Comparison of ENCODE assay signal across 26 cellular contexts in the genomic region with DNA sequence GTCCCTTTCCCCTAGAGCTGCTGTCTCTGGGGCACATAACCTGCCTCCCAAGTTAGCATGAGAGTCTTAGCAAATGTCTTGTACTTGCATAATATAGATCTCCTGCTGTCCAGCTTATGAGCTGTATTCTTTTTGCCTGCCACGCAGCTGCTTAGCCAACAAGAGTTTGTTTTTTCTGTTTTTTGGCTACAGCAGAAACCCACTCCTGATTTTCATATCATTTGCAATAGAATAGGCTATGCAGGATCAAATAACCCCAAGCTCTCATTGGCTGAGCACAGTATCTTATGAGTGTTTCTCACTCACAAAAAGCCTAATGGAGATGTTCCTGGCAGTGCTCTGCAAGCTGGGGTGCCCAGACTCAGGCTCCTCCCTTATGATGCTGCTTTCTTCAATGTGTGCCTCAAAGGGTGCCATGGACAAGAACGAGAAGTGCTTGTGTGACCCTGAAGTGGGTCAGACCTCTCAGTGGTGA. TPM values are rescaled to one million over a fixed set of nuclear protein-coding genes. Genes with fewer than 3 reads are reported as not detected.
DNase-seq lines count a peak whose midpoint lies in the region; ATAC-seq, FAIRE-seq and TF ChIP-seq lines count a peak whose summit lies in the region.
"Had no signal": no experiment of that assay in that cellular context is flagged by ENCODE, and none has a peak within 500 bp of the region (broad histone marks: within the 10 kb centered on the region; RNA-seq: fewer than 3 reads in every experiment).

No MANE protein-coding gene starts in this region.

- ATAC-seq in HepG2, result no peak
- ATAC-seq in right lobe of liver, result no peak
- ATAC-seq: effector memory CD8-positive, alpha-beta T cell; esophagus mucosa; T-helper 17 cell had no signal

- POLR2A ChIA-PET in HepG2 (lab: Yijun Ruan, JAX), result interaction anchor here (1.9 to 2.9 kb wide), 4 partner anchors 7 to 29 kb away, joined by 8 to 42 read pairs (median 19); a partner anchor contains a TSS

- H3K27ac Mint-ChIP-seq in brain, result peak overlapping the region; percentile 35 to 93 (median 85)
- H3K27ac Mint-ChIP-seq: activated CD4-positive, alpha-beta T cell treated with anti-CD3 and anti-CD28 coated beads, Interleukin-2, amount 10 ng/mL, durations not matched to agents 7 days and 5 days; activated naive CD8-positive, alpha-beta T cell treated with anti-CD3 and anti-CD28 coated beads, Interleukin-2, amount 10 ng/mL, durations not matched to agents 7 days and 5 days; activated T-helper 2 cell treated with anti-CD3 and anti-CD28 coated beads, Interferon-gamma antibody, Interleukin-2, Interleukin-4, amounts not matched to agents 10 μg/mL and 5 μg/mL and 100 μg/mL, durations not matched to agents 14 hours and 24 hours and 36 hours; effector memory CD8-positive, alpha-beta T cell; T-helper 17 cell had no signal

- H3K4me3 Mint-ChIP-seq in brain, result peak overlapping the region in 1 of 5 experiments; percentile 23
- H3K4me3 Mint-ChIP-seq: activated CD4-positive, alpha-beta T cell treated with anti-CD3 and anti-CD28 coated beads, Interleukin-2, amount 10 ng/mL, durations not matched to agents 7 days and 5 days; activated naive CD8-positive, alpha-beta T cell treated with anti-CD3 and anti-CD28 coated beads, Interleukin-2, amount 10 ng/mL, durations not matched to agents 7 days and 5 days; effector memory CD8-positive, alpha-beta T cell; T-helper 17 cell had no signal

- no peaks in the 10 kb centered on the region for H3K36me3 Mint-ChIP-seq in brain
- H3K36me3 Mint-ChIP-seq: activated naive CD8-positive, alpha-beta T cell treated with anti-CD3 and anti-CD28 coated beads, Interleukin-2, amount 10 ng/mL, durations not matched to agents 7 days and 5 days had no signal

- no peak for TF ChIP-seq POLR2A in HepG2 (IDR thresholded peaks at IDR 0.05; ENCODE audit: insufficient read depth in 1 of 2, low read depth in 2 of 2, low read length in 2 of 2)
- TF ChIP-seq POLR2A in right lobe of liver (IDR thresholded peaks at IDR 0.05), result no peak

- no peaks in the 10 kb centered on the region for H3K9me3 Mint-ChIP-seq in brain
- H3K9me3 Mint-ChIP-seq: activated CD4-positive, alpha-beta T cell treated with anti-CD3 and anti-CD28 coated beads, Interleukin-2, amount 10 ng/mL, durations not matched to agents 7 days and 5 days; activated naive CD8-positive, alpha-beta T cell treated with anti-CD3 and anti-CD28 coated beads, Interleukin-2, amount 10 ng/mL, durations not matched to agents 7 days and 5 days; activated T-helper 2 cell treated with anti-CD3 and anti-CD28 coated beads, Interferon-gamma antibody, Interleukin-2, Interleukin-4, amounts not matched to agents 10 μg/mL and 5 μg/mL and 100 μg/mL, durations not matched to agents 14 hours and 24 hours and 36 hours; effector memory CD8-positive, alpha-beta T cell had no signal

- dilution Hi-C loops in mammary epithelial cell (cut with HindIII; ENCODE audit: low sequenced_read_pairs), result no loop called here

- in situ Hi-C loops in HepG2 (cut with HindIII; ENCODE audit: extremely low pct_ligation_motif_present, low pct_unique_long_range_greater_than_20kb), result no loop called here
- in situ Hi-C loops in mammary epithelial cell (cut with MboI; ENCODE audit: low sequenced_read_pairs in 2 of 2), result no loop called here

- TF ChIP-seq EP300 in HepG2 (IDR thresholded peaks at IDR 0.05; ENCODE audit: low read depth in 2 of 2, low read length in 2 of 2) (no peak), HepG2 (CRISPR knock-in tag; IDR thresholded peaks at IDR 0.05; ENCODE audit: borderline replicate concordance) (no peak)

- H3K9ac ChIP-seq in HepG2 (ENCODE audit: insufficient read depth, low read depth, low read length) (no peak overlapping the region), iPS-20b (ENCODE audit: low read depth, low read length) (0 out of 2 replicates have a peak overlapping the region, but pooled peaks have one; percentile 24), mammary epithelial cell (ENCODE audit: insufficient read depth, low read length) (no peak overlapping the region)

- no peak for FAIRE-seq in HepG2 (lab: Jason Lieb, UNC)
- FAIRE-seq: colon, GM12891, urothelium cell line had no signal

- no peaks in the 10 kb centered on the region for H3K27me3 ChIP-seq in HepG2 (ENCODE audit: control insufficient read depth in 1 of 2, insufficient read depth in 2 of 2, low read length in 2 of 2)
- no peaks in the 10 kb centered on the region for H3K27me3 ChIP-seq in right lobe of liver
- H3K27me3 ChIP-seq in iPS-20b (ENCODE audit: insufficient read depth, low read length), result no peaks in the 10 kb centered on the region
- H3K27me3 ChIP-seq in WERI-Rb-1 (ENCODE audit: insufficient read depth, low read depth, severe bottlenecking), result no peaks in the 10 kb centered on the region
- H3K27me3 ChIP-seq in mammary epithelial cell (ENCODE audit: insufficient read depth, low read length), result no peaks in the 10 kb centered on the region

- CTCF ChIA-PET in HepG2 (lab: Yijun Ruan, JAX; ENCODE audit: low intra/inter-chr PET ratio, low total read pairs), result no interaction called here
- CTCF ChIA-PET in mammary epithelial cell (lab: Charles Lee; ENCODE audit: low non-redundant PET), result no interaction called here

- H3K27me3 Mint-ChIP-seq in brain, result no peaks in the 10 kb centered on the region

- no peak overlapping the region for H2AFZ ChIP-seq in HepG2 (ENCODE audit: low read length)
- no peak overlapping the region for H2AFZ ChIP-seq in mammary epithelial cell (ENCODE audit: low read depth, low read length)

- H3K36me3 ChIP-seq in HepG2 (replicated peaks in 1 of 2; ENCODE audit: control insufficient read depth in 1 of 2, insufficient read depth in 2 of 2, low read length in 2 of 2), result no peaks in the 10 kb centered on the region
- H3K36me3 ChIP-seq in right lobe of liver, result no peaks in the 10 kb centered on the region
- H3K36me3 ChIP-seq in iPS-20b (ENCODE audit: insufficient read depth, low read depth, low read length), result no peaks in the 10 kb centered on the region
- no peaks in the 10 kb centered on the region for H3K36me3 ChIP-seq in WERI-Rb-1
- no peaks in the 10 kb centered on the region for H3K36me3 ChIP-seq in mammary epithelial cell (ENCODE audit: insufficient read depth, low read length)
- H3K36me3 ChIP-seq: HAP-1, neutrophil had no signal

- H3K27ac ChIP-seq in HepG2 (ENCODE audit: extremely low read length, insufficient read depth, low read length), result peak overlapping the region; percentile 94
- peak overlapping the region in 1 of 3 donors; percentile 89 for H3K27ac ChIP-seq in right lobe of liver
- H3K27ac ChIP-seq in iPS-20b (ENCODE audit: low read length), result peak overlapping the region; percentile 31
- H3K27ac ChIP-seq in WERI-Rb-1, result no peak overlapping the region
- H3K27ac ChIP-seq in mammary epithelial cell (ENCODE audit: insufficient read depth, low read depth, low read length), result no peak overlapping the region
- H3K27ac ChIP-seq: C4-2B, neutrophil, SK-N-MC had no signal

- H3K4me1 Mint-ChIP-seq in brain, result peaks cover 32% of the 10 kb centered on the region
- H3K4me1 Mint-ChIP-seq: activated CD4-positive, alpha-beta T cell treated with anti-CD3 and anti-CD28 coated beads, Interleukin-2, amount 10 ng/mL, durations not matched to agents 7 days and 5 days; activated naive CD8-positive, alpha-beta T cell treated with anti-CD3 and anti-CD28 coated beads, Interleukin-2, amount 10 ng/mL, durations not matched to agents 7 days and 5 days had no signal

- 95% methylated on average over 2 of the region's 2 CpGs for WGBS in HepG2 (ENCODE audit: low lambda C conversion rate)
- 53% methylated on average over 1 of the region's 2 CpGs for WGBS in right lobe of liver (ENCODE audit: insufficient coverage, low coverage, low lambda C conversion rate, missing lambda C conversion rate)
- 100% methylated on average over 1 of the region's 2 CpGs for WGBS in mammary epithelial cell (ENCODE audit: low coverage, missing lambda C conversion rate)

- TF ChIP-seq RAD21 in HepG2 (CRISPR knock-in tag; IDR thresholded peaks at IDR 0.05), result no peak

- no peaks in the 10 kb centered on the region for H3K79me2 ChIP-seq in HepG2 (ENCODE audit: insufficient read depth, low read length)
- H3K79me2 ChIP-seq in mammary epithelial cell (ENCODE audit: insufficient read depth, low read length), result no peaks in the 10 kb centered on the region

- H3K4me2 ChIP-seq in HepG2 (ENCODE audit: low read depth, low read length) (no peak overlapping the region), mammary epithelial cell (ENCODE audit: insufficient read depth, low read depth, low read length) (no peak overlapping the region)

- BruUV-seq in HepG2 (replicated peaks; lab: Mats Ljungman, UMichigan) (no TSS peak), mammary epithelial cell (replicated peaks; lab: Mats Ljungman, UMichigan) (no TSS peak)

- H4K20me1 ChIP-seq in HepG2 (ENCODE audit: insufficient read depth, low read length) (no peaks in the 10 kb centered on the region), mammary epithelial cell (ENCODE audit: insufficient read depth, low read length) (no peaks in the 10 kb centered on the region)

- H3K9me3 ChIP-seq in HepG2 (ENCODE audit: low read length) (no peaks in the 10 kb centered on the region), right lobe of liver (no peaks in the 10 kb centered on the region), iPS-20b (ENCODE audit: insufficient read depth, low read depth, low read length) (no peaks in the 10 kb centered on the region), WERI-Rb-1 (ENCODE audit: severe bottlenecking) (no peaks in the 10 kb centered on the region), mammary epithelial cell (replicated peaks; ENCODE audit: insufficient read depth, low read length) (no peaks in the 10 kb centered on the region)
- H3K9me3 ChIP-seq: HAP-1, neutrophil had no signal

- H3K4me1 ChIP-seq in HepG2 (ENCODE audit: insufficient read depth, low read length) (peaks cover 41% of the 10 kb centered on the region), right lobe of liver (peaks cover 0 to 62% (median 24%) of the 10 kb centered on the region in 4 donors), iPS-20b (ENCODE audit: insufficient read depth, low read length) (peaks cover 21% of the 10 kb centered on the region), mammary epithelial cell (ENCODE audit: insufficient read depth, low read length) (no peaks in the 10 kb centered on the region)

- intact Hi-C loops in HepG2 (cut with micrococcal nuclease; ENCODE audit: unreplicated experiment), result no loop called here
- intact Hi-C loops in right lobe of liver (cut with DNase I), result no loop called here
- intact Hi-C loops in mammary epithelial cell (cut with micrococcal nuclease), result loop anchor here (2.0 kb wide), 1 partner anchor 23 kb away; no protein-coding TSS in a partner anchor

- no peak overlapping the region for H3K4me3 ChIP-seq in HepG2 (replicated peaks in 1 of 3; ENCODE audit: insufficient read depth in 1 of 3, low read depth in 2 of 3, low read length in 3 of 3)
- no peak overlapping the region for H3K4me3 ChIP-seq in right lobe of liver
- 0 out of 2 replicates have a peak overlapping the region, but pooled peaks have one; percentile 12 for H3K4me3 ChIP-seq in iPS-20b (ENCODE audit: low read length)
- H3K4me3 ChIP-seq in WERI-Rb-1 (ENCODE audit: low read depth, low read length), result no peak overlapping the region
- no peak overlapping the region for H3K4me3 ChIP-seq in mammary epithelial cell (replicated peaks in 1 of 3; ENCODE audit: insufficient read depth in 1 of 3, low read depth in 2 of 3, low read length in 3 of 3)
- H3K4me3 ChIP-seq: HAP-1, SK-N-MC had no signal

- TF ChIP-seq CTCF in HepG2 (CRISPR knock-in tag; IDR thresholded peaks at IDR 0.05) (no peak), right lobe of liver (IDR thresholded peaks at IDR 0.05) (no peak), brain (conservative IDR thresholded peaks at IDR 0.05) (no peak), WERI-Rb-1 (IDR thresholded peaks at IDR 0.05; ENCODE audit: low read depth, low read length) (no peak), mammary epithelial cell (conservative IDR thresholded peaks at IDR 0.05 in 1 of 2, IDR thresholded peaks at IDR 0.05 in 1 of 2; ENCODE audit: extremely low read depth in 1 of 2, insufficient read depth in 1 of 2, low read depth in 1 of 2, low read length in 2 of 2) (no peak)

- DNase-seq in HepG2 (ENCODE audit: low spot score) (no peak), right lobe of liver (no peak), WERI-Rb-1 (no peak), mammary epithelial cell (no peak), NCI-H128 (lab: John Stamatoyannopoulos, UW; ENCODE audit: unreplicated experiment) (no peak)
- DNase-seq in stimulated activated CD4-positive, alpha-beta T cell treated with anti-CD3 and anti-CD28 coated beads, Interleukin-2, amount 100 ng/mL, for 24 hours, result no peak
- DNase-seq: activated CD4-positive, alpha-beta T cell treated with anti-CD3 and anti-CD28 coated beads, Interleukin-2, amount 10 ng/mL, durations not matched to agents 7 days and 5 days; activated naive CD8-positive, alpha-beta T cell treated with anti-CD3 and anti-CD28 coated beads, Interleukin-2, amount 10 ng/mL, durations not matched to agents 7 days and 5 days; Calu3; effector memory CD8-positive, alpha-beta T cell; kidney glomerular epithelial cell; NCI-H1694; NCI-H748 treated with DMSO at 0.1 percent for 48 hours; T-helper 17 cell had no signal

RNA-seq across cellular contexts. Expression of a gene that starts 23.1 kb away (rescaled TPM):
- total RNA-seq in HepG2 (2016; rRNA removed; fragmentation: Illumina TruSeq; extraction: Trizol) (26.2 and 27.7 TPM in 2 replicates), right lobe of liver (10 to 100 TPM in 2 of 6 experiments, 1 to 10 TPM in 4; 2.3 to 27.9 (median 5.7) TPM), mammary epithelial cell (10 to 100 TPM; 21.2 to 23.2 TPM)
- total RNA-seq in HepG2 (2016; cell fraction: cytosol; rRNA removed; fragmentation: Illumina TruSeq; extraction: Trizol; ENCODE audit: low read depth), result 7.2 and 9.1 TPM in 2 replicates
- 28.5 TPM in 2 replicates for total RNA-seq in HepG2 (2016; cell fraction: insoluble cytoplasmic fraction; rRNA removed; fragmentation: Illumina TruSeq; extraction: Trizol)
- 9.6 and 12.5 TPM in 2 replicates for total RNA-seq in HepG2 (2016; cell fraction: membrane; rRNA removed; fragmentation: Illumina TruSeq; extraction: Trizol)
- total RNA-seq in HepG2 (2016; cell fraction: nucleus; rRNA removed; fragmentation: Illumina TruSeq; extraction: Trizol), result 16.8 and 19.2 TPM in 2 replicates
- polyA plus RNA-seq in HepG2 (2011; rRNA removed) (28.7 and 31.1 TPM in 2 replicates), brain (ENCODE audit: insufficient read depth, low read depth, low replicate concordance) (46.8 TPM), mammary epithelial cell (39.0 TPM)
- 19.7 and 34.3 TPM in 2 replicates for polyA plus RNA-seq in HepG2 (2011; cell fraction: cytosol; rRNA removed)
- 46.3 and 48.7 TPM in 2 replicates for polyA plus RNA-seq in HepG2 (2011; cell fraction: nucleus; rRNA removed)
- 11.8 and 12.8 TPM in 2 replicates for polyA plus RNA-seq in HepG2 (2012)
- polyA plus RNA-seq in HepG2 (2016; cell fraction: cytosol; fragmentation: Illumina TruSeq; extraction: Trizol; ENCODE audit: low read depth), result 6.7 and 10.3 TPM in 2 replicates
- polyA plus RNA-seq in HepG2 (2016; cell fraction: insoluble cytoplasmic fraction; fragmentation: Illumina TruSeq; extraction: Trizol; ENCODE audit: low read depth), result 27.9 and 32.0 TPM in 2 replicates
- polyA plus RNA-seq in HepG2 (2016; cell fraction: membrane; fragmentation: Illumina TruSeq; extraction: Trizol; ENCODE audit: low read depth), result 6.2 and 7.2 TPM in 2 replicates
- polyA plus RNA-seq in HepG2 (2016; cell fraction: nucleus; fragmentation: Illumina TruSeq; extraction: Trizol; ENCODE audit: insufficient read depth, low read depth), result 31.9 and 36.2 TPM in 2 replicates
- 24.4 and 68.8 TPM in 2 replicates for polyA minus RNA-seq in HepG2 (2011; rRNA and poly(A)+ RNA removed; ENCODE audit: low replicate concordance)
- polyA minus RNA-seq in HepG2 (2011; cell fraction: cytosol; rRNA and poly(A)+ RNA removed), result 7.4 and 11.4 TPM in 2 replicates
- polyA minus RNA-seq in HepG2 (2011; cell fraction: nucleus; rRNA and poly(A)+ RNA removed), result 19.1 and 22.0 TPM in 2 replicates
- 25.0 TPM for polyA minus RNA-seq in mammary epithelial cell

RNA-seq across cellular contexts. Expression of a gene that starts 38.9 kb away (rescaled TPM):
- total RNA-seq in HepG2 (2016; rRNA removed; fragmentation: Illumina TruSeq; extraction: Trizol) (2.9 and 3.7 TPM in 2 replicates), right lobe of liver (1 to 10 TPM; 5.7 to 9.2 (median 6.7) TPM), mammary epithelial cell (10 to 100 TPM; 19.1 to 21.5 TPM)
- 2.7 and 3.5 TPM in 2 replicates for total RNA-seq in HepG2 (2016; cell fraction: cytosol; rRNA removed; fragmentation: Illumina TruSeq; extraction: Trizol; ENCODE audit: low read depth)
- 3.5 and 4.6 TPM in 2 replicates for total RNA-seq in HepG2 (2016; cell fraction: insoluble cytoplasmic fraction; rRNA removed; fragmentation: Illumina TruSeq; extraction: Trizol)
- total RNA-seq in HepG2 (2016; cell fraction: membrane; rRNA removed; fragmentation: Illumina TruSeq; extraction: Trizol), result 4.4 and 4.5 TPM in 2 replicates
- total RNA-seq in HepG2 (2016; cell fraction: nucleus; rRNA removed; fragmentation: Illumina TruSeq; extraction: Trizol), result 5.1 and 5.6 TPM in 2 replicates
- polyA plus RNA-seq in HepG2 (2011; rRNA removed) (5.9 and 6.4 TPM in 2 replicates), brain (ENCODE audit: insufficient read depth, low read depth, low replicate concordance) (38.3 TPM), mammary epithelial cell (11.2 TPM)
- 2.6 TPM in 2 replicates for polyA plus RNA-seq in HepG2 (2011; cell fraction: cytosol; rRNA removed)
- polyA plus RNA-seq in HepG2 (2011; cell fraction: nucleus; rRNA removed), result 15.5 and 19.3 TPM in 2 replicates
- polyA plus RNA-seq in HepG2 (2012), result 4.7 and 7.2 TPM in 2 replicates
- polyA plus RNA-seq in HepG2 (2016; cell fraction: cytosol; fragmentation: Illumina TruSeq; extraction: Trizol; ENCODE audit: low read depth), result 2.3 and 3.1 TPM in 2 replicates
- polyA plus RNA-seq in HepG2 (2016; cell fraction: insoluble cytoplasmic fraction; fragmentation: Illumina TruSeq; extraction: Trizol; ENCODE audit: low read depth), result 5.8 and 8.5 TPM in 2 replicates
- 4.2 TPM in 2 replicates for polyA plus RNA-seq in HepG2 (2016; cell fraction: membrane; fragmentation: Illumina TruSeq; extraction: Trizol; ENCODE audit: low read depth)
- polyA plus RNA-seq in HepG2 (2016; cell fraction: nucleus; fragmentation: Illumina TruSeq; extraction: Trizol; ENCODE audit: insufficient read depth, low read depth), result 12.9 and 19.5 TPM in 2 replicates
- polyA minus RNA-seq in HepG2 (2011; rRNA and poly(A)+ RNA removed; ENCODE audit: low replicate concordance), result 23.8 and 23.9 TPM in 2 replicates
- 4.7 and 7.5 TPM in 2 replicates for polyA minus RNA-seq in HepG2 (2011; cell fraction: cytosol; rRNA and poly(A)+ RNA removed)
- polyA minus RNA-seq in HepG2 (2011; cell fraction: nucleus; rRNA and poly(A)+ RNA removed), result 20.3 and 20.4 TPM in 2 replicates
- 31.2 TPM for polyA minus RNA-seq in mammary epithelial cell

RNA-seq across cellular contexts. Expression of a gene that starts 47.6 kb away (rescaled TPM):
- total RNA-seq in HepG2 (2016; rRNA removed; fragmentation: Illumina TruSeq; extraction: Trizol) (not detected in 2 replicates), right lobe of liver (10 to 100 TPM in 2 of 6 experiments, 1 to 10 TPM in 4; 2.3 to 12.0 (median 6.5) TPM), mammary epithelial cell (under 1 TPM in 1 of 2 donors, not detected in 1; 0.33 TPM)
- not detected in 2 replicates for total RNA-seq in HepG2 (2016; cell fraction: cytosol; rRNA removed; fragmentation: Illumina TruSeq; extraction: Trizol; ENCODE audit: low read depth)
- total RNA-seq in HepG2 (2016; cell fraction: insoluble cytoplasmic fraction; rRNA removed; fragmentation: Illumina TruSeq; extraction: Trizol), result 0.13 TPM in 1 of 2 replicates, not detected in the other
- not detected in 2 replicates for total RNA-seq in HepG2 (2016; cell fraction: membrane; rRNA removed; fragmentation: Illumina TruSeq; extraction: Trizol)
- total RNA-seq in HepG2 (2016; cell fraction: nucleus; rRNA removed; fragmentation: Illumina TruSeq; extraction: Trizol), result not detected in 2 replicates
- polyA plus RNA-seq in HepG2 (2011; rRNA removed) (0.08 and 0.59 TPM in 2 replicates), brain (ENCODE audit: insufficient read depth, low read depth, low replicate concordance) (30.0 TPM), mammary epithelial cell (not detected)
- 0.16 and 0.23 TPM in 2 replicates for polyA plus RNA-seq in HepG2 (2011; cell fraction: cytosol; rRNA removed)
- polyA plus RNA-seq in HepG2 (2011; cell fraction: nucleus; rRNA removed), result 0.23 and 0.88 TPM in 2 replicates
- 0.27 and 0.75 TPM in 2 replicates for polyA plus RNA-seq in HepG2 (2012)
- polyA plus RNA-seq in HepG2 (2016; cell fraction: cytosol; fragmentation: Illumina TruSeq; extraction: Trizol; ENCODE audit: low read depth), result not detected in 2 replicates
- polyA plus RNA-seq in HepG2 (2016; cell fraction: insoluble cytoplasmic fraction; fragmentation: Illumina TruSeq; extraction: Trizol; ENCODE audit: low read depth), result not detected in 2 replicates
- not detected in 2 replicates for polyA plus RNA-seq in HepG2 (2016; cell fraction: membrane; fragmentation: Illumina TruSeq; extraction: Trizol; ENCODE audit: low read depth)
- not detected in 2 replicates for polyA plus RNA-seq in HepG2 (2016; cell fraction: nucleus; fragmentation: Illumina TruSeq; extraction: Trizol; ENCODE audit: insufficient read depth, low read depth)
- 0.12 TPM in 1 of 2 replicates, not detected in the other for polyA minus RNA-seq in HepG2 (2011; rRNA and poly(A)+ RNA removed; ENCODE audit: low replicate concordance)
- 0.69 TPM in 1 of 2 replicates, not detected in the other for polyA minus RNA-seq in HepG2 (2011; cell fraction: cytosol; rRNA and poly(A)+ RNA removed)
- not detected in 2 replicates for polyA minus RNA-seq in HepG2 (2011; cell fraction: nucleus; rRNA and poly(A)+ RNA removed)
- not detected for polyA minus RNA-seq in mammary epithelial cell
- total RNA-seq: activated CD4-positive, alpha-beta T cell treated with anti-CD3 and anti-CD28 coated beads, Interleukin-2, amount 10 ng/mL, durations not matched to agents 7 days and 5 days; activated naive CD8-positive, alpha-beta T cell treated with anti-CD3 and anti-CD28 coated beads, Interleukin-2, amount 10 ng/mL, durations not matched to agents 7 days and 5 days; activated T-helper 2 cell treated with anti-CD3 and anti-CD28 coated beads, Interferon-gamma antibody, Interleukin-2, Interleukin-4, amounts not matched to agents 10 μg/mL and 5 μg/mL and 100 μg/mL, durations not matched to agents 14 hours and 24 hours and 36 hours; Calu3; pulmonary artery endothelial cell; T-helper 17 cell had no signal

Comparison
In these comparisons a context has a peak if more than half of its experiments do, and no peak if none do; other contexts are left out.
1. H3K27ac ChIP-seq: peak in HepG2 (single experiment) and iPS-20b (single experiment); none in WERI-Rb-1 (single experiment) and mammary epithelial cell (single experiment).